In the genomic region with DNA sequence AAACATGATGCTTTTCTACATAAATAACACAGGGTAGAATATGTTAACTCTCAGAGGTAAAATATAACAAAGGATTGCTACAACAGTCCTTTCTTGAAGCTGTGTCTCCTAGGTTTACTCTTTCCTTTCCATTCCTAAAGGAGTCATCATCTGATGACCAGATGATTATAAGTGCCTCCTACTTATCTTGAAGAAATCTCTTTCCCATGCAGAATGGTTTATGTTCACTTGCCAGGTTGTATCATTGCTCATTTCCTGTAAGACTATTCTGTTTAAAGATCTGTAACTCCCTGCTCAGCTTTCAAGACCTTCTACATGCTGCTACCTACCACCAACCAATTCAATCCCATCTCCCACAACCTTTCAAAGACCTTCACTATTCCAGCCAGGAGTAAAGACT, we compare ENCODE assay signal across 17 cellular contexts. TPM values are rescaled to one million over a fixed set of nuclear protein-coding genes. Genes with fewer than 3 reads are reported as not detected.
DNase-seq lines count a peak whose midpoint lies in the region; TF ChIP-seq lines count a peak whose summit lies in the region.
"Had no signal": no experiment of that assay in that cellular context is flagged by ENCODE, and none has a peak within 500 bp of the region (broad histone marks: within the 10 kb centered on the region; RNA-seq: fewer than 3 reads in every experiment).

No MANE protein-coding gene starts in this region.

- TF ChIP-seq CTCF in nephron progenitor cell (IDR thresholded peaks at IDR 0.05), result no peak

- peaks cover 53% of the 10 kb centered on the region for H3K36me3 Mint-ChIP-seq in nephron progenitor cell (ENCODE audit: low read depth)

- no peak overlapping the region for H3K4me3 Mint-ChIP-seq in nephron progenitor cell
- H3K4me3 Mint-ChIP-seq: activated CD8-positive, alpha-beta T cell treated with anti-CD3 and anti-CD28 coated beads for 36 hours had no signal

- peak overlapping the region; percentile 1 for H3K27ac Mint-ChIP-seq in nephron progenitor cell
- H3K27ac Mint-ChIP-seq: activated CD8-positive, alpha-beta T cell treated with anti-CD3 and anti-CD28 coated beads for 36 hours had no signal

- H3K9me3 Mint-ChIP-seq in nephron progenitor cell, result peaks cover 38% of the 10 kb centered on the region

- peak; percentile 40 for DNase-seq in AG20443 (ENCODE audit: low spot score)
- peak; percentile 46 for DNase-seq in NCI-H226
- peak; percentile 56 for DNase-seq in dermis blood vessel endothelial cell
- no peak for DNase-seq in nephron progenitor cell
- DNase-seq in NCI-H524 (lab: John Stamatoyannopoulos, UW), result no peak
- DNase-seq in stimulated activated CD4-positive, alpha-beta T cell treated with anti-CD3 and anti-CD28 coated beads, Interleukin-15, amount 100 ng/mL, for 24 hours, result no peak
- DNase-seq in HK-2 (ENCODE audit: unreplicated experiment), result no peak
- DNase-seq in activated effector memory CD4-positive, alpha-beta T cell treated with Interleukin-2 at 50 U/mL for 16 hours, result no peak
- DNase-seq: activated CD8-positive, alpha-beta T cell treated with anti-CD3 and anti-CD28 coated beads for 36 hours; adrenal gland; DMS53; erythroblast; left lung; NCI-H187 treated with DMSO at 0.1 percent for 48 hours; NCI-H510A treated with DMSO at 0.1 percent for 48 hours; PC-9; retina had no signal

- H3K27me3 Mint-ChIP-seq in nephron progenitor cell (ENCODE audit: low read depth, poor library complexity), result no peaks in the 10 kb centered on the region
- H3K27me3 Mint-ChIP-seq: activated CD8-positive, alpha-beta T cell treated with anti-CD3 and anti-CD28 coated beads for 36 hours had no signal

- H3K4me1 Mint-ChIP-seq in nephron progenitor cell, result no peaks in the 10 kb centered on the region

RNA-seq across cellular contexts. Expression of a gene that starts 51.5 kb away (rescaled TPM):
- under 0.01 and 0.05 TPM in 2 replicates for total RNA-seq in dermis blood vessel endothelial cell

Comparison
In these comparisons a context has a peak if more than half of its experiments do, and no peak if none do; other contexts are left out.
1. DNase-seq: peak in AG20443 (single experiment), NCI-H226 (single experiment) and dermis blood vessel endothelial cell (single experiment); none in nephron progenitor cell (single experiment), NCI-H524 (0 of 2), stimulated activated CD4-positive, alpha-beta T cell treated with anti-CD3 and anti-CD28 coated beads, Interleukin-15, amount 100 ng/mL, for 24 hours (single experiment), HK-2 (single experiment) and activated effector memory CD4-positive, alpha-beta T cell treated with Interleukin-2 at 50 U/mL for 16 hours (single experiment).